Comparison of ENCODE assay signal across 1 cellular context in the genomic region with DNA sequence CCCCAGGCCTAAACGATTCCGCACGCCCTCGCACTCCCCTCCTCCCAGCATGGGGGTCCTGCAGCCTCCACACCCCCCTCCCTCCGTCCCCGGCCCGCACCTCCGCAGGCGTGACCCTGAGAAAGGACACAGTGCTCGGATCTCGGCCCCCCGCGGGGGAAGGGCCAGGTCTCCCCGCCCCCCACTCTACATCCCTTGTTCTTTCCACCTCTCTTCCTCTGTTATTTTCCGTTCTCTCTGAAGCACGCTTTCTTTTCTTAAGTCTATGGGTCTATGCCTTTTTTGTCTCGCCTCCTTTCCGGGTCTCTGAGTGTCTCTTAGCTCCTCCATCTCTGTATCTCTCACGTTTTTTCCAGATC.
TF ChIP-seq lines count a peak whose summit lies in the region.

No MANE protein-coding gene starts in this region.

TF ChIP-seq in H1, 55 proteins besides CTCF, POLR2A, EP300 and RAD21:
- no peak for TF ChIP-seq EZH2 (IDR thresholded peaks at IDR 0.05; ENCODE audit: low read depth, low read length, severe bottlenecking)
- TF ChIP-seq KDM1A (IDR thresholded peaks at IDR 0.05; ENCODE audit: borderline replicate concordance, low read length), result peak; percentile 37; the same call in 1 of the 2 replicates
- TF ChIP-seq, protein P1, sequence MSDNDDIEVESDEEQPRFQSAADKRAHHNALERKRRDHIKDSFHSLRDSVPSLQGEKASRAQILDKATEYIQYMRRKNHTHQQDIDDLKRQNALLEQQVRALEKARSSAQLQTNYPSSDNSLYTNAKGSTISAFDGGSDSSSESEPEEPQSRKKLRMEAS (IDR thresholded peaks at IDR 0.05), result 0 out of 2 replicates have a peak, but pooled peaks have one; percentile 3
- TF ChIP-seq SIN3A (conservative IDR thresholded peaks at IDR 0.05 in 1 of 2, IDR thresholded peaks at IDR 0.05 in 1 of 2; ENCODE audit: low read depth in 1 of 2, low read length in 2 of 2), result 0 out of 4 replicates have a peak, but pooled peaks of 1 of the 2 experiments have one; percentile 12
- TF ChIP-seq RBBP5 (IDR thresholded peaks at IDR 0.05; ENCODE audit: borderline replicate concordance, low read depth, low read length), result peak; percentile 24; the same call in 1 of the 2 replicates
- TF ChIP-seq PHF8 (conservative IDR thresholded peaks at IDR 0.05; ENCODE audit: low read depth, low read length), result 0 out of 2 replicates have a peak, but pooled peaks have one; percentile 38
